In the genomic region with DNA sequence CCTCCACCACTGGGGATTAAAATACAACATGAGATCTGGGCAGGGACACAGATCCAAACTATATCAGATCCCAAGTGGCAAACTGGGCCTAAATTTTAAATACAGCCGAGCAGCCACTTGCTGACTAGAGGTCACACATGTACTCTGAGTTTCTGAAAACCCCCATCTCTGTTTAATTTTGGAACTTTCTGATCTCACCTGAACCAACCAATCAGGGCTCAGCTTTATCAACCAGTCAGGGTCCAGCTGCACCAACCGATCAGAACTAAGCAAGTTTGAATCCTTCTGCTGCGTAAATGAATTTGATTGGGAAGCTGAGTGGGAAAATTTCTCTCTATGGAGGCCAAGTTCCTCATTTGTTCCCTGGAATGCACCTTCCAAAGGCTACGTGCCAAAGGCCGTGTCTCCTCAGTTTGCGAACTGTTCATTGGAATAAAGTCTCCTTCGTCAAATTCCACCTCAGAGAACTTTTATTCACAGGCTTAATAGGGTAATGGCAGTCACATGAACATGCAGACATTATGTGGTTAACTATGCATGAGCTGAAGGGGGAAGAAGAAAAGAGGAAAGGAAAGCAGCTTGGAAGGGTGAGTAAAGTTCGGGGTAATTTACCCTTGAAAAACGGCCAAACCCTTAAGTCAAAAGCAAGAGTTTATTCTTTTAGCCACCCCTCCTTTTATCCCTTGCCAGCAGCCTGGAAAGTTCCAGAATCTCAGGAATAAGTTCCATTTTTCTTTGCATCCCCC, we compare ENCODE assay signal across 12 cellular contexts. TPM values are rescaled to one million over a fixed set of nuclear protein-coding genes. Genes with fewer than 3 reads are reported as not detected.
DNase-seq lines count a peak whose midpoint lies in the region; ATAC-seq, FAIRE-seq and TF ChIP-seq lines count a peak whose summit lies in the region.
"Had no signal": no experiment of that assay in that cellular context is flagged by ENCODE, and none has a peak within 500 bp of the region (broad histone marks: within the 10 kb centered on the region; RNA-seq: fewer than 3 reads in every experiment).

No MANE protein-coding gene starts in this region.

- H3K4me1 ChIP-seq in DOHH2 (ENCODE audit: control insufficient read depth, low read length), result peaks cover 98% of the 10 kb centered on the region
- no peaks in the 10 kb centered on the region for H3K4me1 ChIP-seq in K562 (replicated peaks in 1 of 2; ENCODE audit: control insufficient read depth in 2 of 2, insufficient read depth in 2 of 2, low read length in 2 of 2)
- peaks cover 12% of the 10 kb centered on the region for H3K4me1 ChIP-seq in neuron (ENCODE audit: insufficient read depth, low read length)

- in situ Hi-C loops in K562 (cut with MboI), result no loop called here

- TF ChIP-seq RAD21 in K562 (CRISPR knock-in tag; conservative IDR thresholded peaks at IDR 0.05 in 1 of 2, IDR thresholded peaks at IDR 0.05 in 1 of 2), result no peak

- H4K20me1 ChIP-seq in DOHH2 (ENCODE audit: control insufficient read depth, insufficient read depth, low read depth, low read length), result peaks cover 3% of the 10 kb centered on the region; the same call in 1 of the 2 replicates
- H4K20me1 ChIP-seq in K562 (replicated peaks; ENCODE audit: control insufficient read depth, insufficient read depth, low read length), result no peaks in the 10 kb centered on the region; the same call in 1 of the 2 replicates

- peaks cover 12% of the 10 kb centered on the region for H3F3A ChIP-seq in DOHH2 (ENCODE audit: control insufficient read depth, insufficient read depth)

- FAIRE-seq in K562 (lab: Jason Lieb, UNC), result no peak
- FAIRE-seq: endothelial cell of umbilical vein had no signal

- H3K9ac ChIP-seq in K562 (ENCODE audit: insufficient read depth in 1 of 2, low read depth in 2 of 2, low read length in 2 of 2), result no peak overlapping the region

- peak overlapping the region; percentile 93 for H3K4me3 ChIP-seq in DOHH2 (ENCODE audit: low read length)
- H3K4me3 ChIP-seq in K562, result no peak overlapping the region
- H3K4me3 ChIP-seq in neuron (ENCODE audit: low read length), result no peak overlapping the region

- H3K9me1 ChIP-seq in K562 (ENCODE audit: control insufficient read depth, insufficient read depth, low read length), result no peaks in the 10 kb centered on the region

- CTCF ChIA-PET in K562 (lab: Yijun Ruan, JAX; ENCODE audit: low intra/inter-chr PET ratio), result no interaction called here

- no peaks in the 10 kb centered on the region for H3K27me3 ChIP-seq in DOHH2 (ENCODE audit: control insufficient read depth, low read length)
- H3K27me3 ChIP-seq in K562 (ENCODE audit: control insufficient read depth in 2 of 2, insufficient read depth in 2 of 2, low read length in 2 of 2), result peaks cover 6 to 18% of the 10 kb centered on the region in 2 experiments; a peak in 3 of 5 replicates
- no peaks in the 10 kb centered on the region for H3K27me3 ChIP-seq in neuron (ENCODE audit: insufficient read depth, low read length)

- H3K4me2 ChIP-seq in DOHH2 (ENCODE audit: low read length), result peak overlapping the region; percentile 85
- H3K4me2 ChIP-seq in K562 (ENCODE audit: insufficient read depth, low read length), result no peak overlapping the region

- POLR2A ChIA-PET in K562 (lab: Yijun Ruan, JAX), result no interaction called here

- H3K9me2 ChIP-seq in DOHH2 (replicated peaks; ENCODE audit: control insufficient read depth, low read length), result no peaks in the 10 kb centered on the region

- H3K9me3 ChIP-seq in DOHH2 (ENCODE audit: control insufficient read depth, insufficient read depth, low read length), result no peaks in the 10 kb centered on the region
- H3K9me3 ChIP-seq in K562 (replicated peaks; ENCODE audit: control insufficient read depth, insufficient read depth, low read depth, low read length), result no peaks in the 10 kb centered on the region
- no peaks in the 10 kb centered on the region for H3K9me3 ChIP-seq in neuron (ENCODE audit: low read length)

- peak; percentile 35 for ATAC-seq in HG03442 (IDR thresholded peaks at IDR 0.05; ENCODE audit: unreplicated experiment)
- ATAC-seq in K562, result no peak
- ATAC-seq in GM21619 (IDR thresholded peaks at IDR 0.05; ENCODE audit: unreplicated experiment), result no peak
- ATAC-seq: HCT116 had no signal

- peak overlapping the region; percentile 92 for H3K27ac ChIP-seq in DOHH2 (ENCODE audit: low read depth, low read length)
- no peak overlapping the region for H3K27ac ChIP-seq in K562 (ENCODE audit: extremely low read depth, low read depth, low read length)
- H3K27ac ChIP-seq: VCaP had no signal

- no peak for TF ChIP-seq EP300 in K562 (IDR thresholded peaks at IDR 0.05; ENCODE audit: low read length)

- intact Hi-C loops in K562 (cut with micrococcal nuclease), result no loop called here

- no peak for TF ChIP-seq POLR2A in K562 (conservative IDR thresholded peaks at IDR 0.05)

- H3K36me3 ChIP-seq in DOHH2 (ENCODE audit: control insufficient read depth, low read length), result peaks cover 79% of the 10 kb centered on the region
- no peaks in the 10 kb centered on the region for H3K36me3 ChIP-seq in K562 (ENCODE audit: control insufficient read depth, insufficient read depth, low read length)
- no peaks in the 10 kb centered on the region for H3K36me3 ChIP-seq in neuron (ENCODE audit: insufficient read depth, low read length)

- H3K79me2 ChIP-seq in DOHH2 (ENCODE audit: control insufficient read depth, low read length) (peaks cover 96% of the 10 kb centered on the region), K562 (ENCODE audit: control insufficient read depth, insufficient read depth, low read length) (no peaks in the 10 kb centered on the region)

- no peak overlapping the region for H2AFZ ChIP-seq in K562 (ENCODE audit: low read depth, low read length)
- H2AFZ ChIP-seq in neuron (ENCODE audit: low read depth, low read length), result peak overlapping the region; percentile 38

- WGBS in K562 (ENCODE audit: insufficient coverage, low coverage, missing lambda C conversion rate), result 6% methylated on average over 9 of the region's 9 CpGs

- TF ChIP-seq CTCF in DOHH2 (IDR thresholded peaks at IDR 0.05; ENCODE audit: low read depth, low read length, poor library complexity, severe bottlenecking), result no peak
- no peak for TF ChIP-seq CTCF in K562 (IDR thresholded peaks at IDR 0.05 in 2 of 3, conservative IDR thresholded peaks at IDR 0.05 in 1 of 3; ENCODE audit: insufficient read depth in 2 of 3, low read depth in 1 of 3, low read length in 3 of 3)

- DNase-seq in K562 (ENCODE audit: extremely low read depth in 1 of 4, low spot score in 3 of 4) (no peak), NCI-H1105 treated with DMSO at 0.1 percent for 48 hours (lab: John Stamatoyannopoulos, UW) (no peak), NCI-H345 treated with DMSO at 0.1 percent for 48 hours (lab: John Stamatoyannopoulos, UW; ENCODE audit: unreplicated experiment) (no peak), retina (no peak)
- DNase-seq: NCI-H510A had no signal

- BruUV-seq in K562 (replicated peaks; lab: Mats Ljungman, UMichigan), result no TSS peak

TF ChIP-seq in K562, 482 proteins besides CTCF, POLR2A, EP300 and RAD21:
- TF ChIP-seq, protein P1, sequence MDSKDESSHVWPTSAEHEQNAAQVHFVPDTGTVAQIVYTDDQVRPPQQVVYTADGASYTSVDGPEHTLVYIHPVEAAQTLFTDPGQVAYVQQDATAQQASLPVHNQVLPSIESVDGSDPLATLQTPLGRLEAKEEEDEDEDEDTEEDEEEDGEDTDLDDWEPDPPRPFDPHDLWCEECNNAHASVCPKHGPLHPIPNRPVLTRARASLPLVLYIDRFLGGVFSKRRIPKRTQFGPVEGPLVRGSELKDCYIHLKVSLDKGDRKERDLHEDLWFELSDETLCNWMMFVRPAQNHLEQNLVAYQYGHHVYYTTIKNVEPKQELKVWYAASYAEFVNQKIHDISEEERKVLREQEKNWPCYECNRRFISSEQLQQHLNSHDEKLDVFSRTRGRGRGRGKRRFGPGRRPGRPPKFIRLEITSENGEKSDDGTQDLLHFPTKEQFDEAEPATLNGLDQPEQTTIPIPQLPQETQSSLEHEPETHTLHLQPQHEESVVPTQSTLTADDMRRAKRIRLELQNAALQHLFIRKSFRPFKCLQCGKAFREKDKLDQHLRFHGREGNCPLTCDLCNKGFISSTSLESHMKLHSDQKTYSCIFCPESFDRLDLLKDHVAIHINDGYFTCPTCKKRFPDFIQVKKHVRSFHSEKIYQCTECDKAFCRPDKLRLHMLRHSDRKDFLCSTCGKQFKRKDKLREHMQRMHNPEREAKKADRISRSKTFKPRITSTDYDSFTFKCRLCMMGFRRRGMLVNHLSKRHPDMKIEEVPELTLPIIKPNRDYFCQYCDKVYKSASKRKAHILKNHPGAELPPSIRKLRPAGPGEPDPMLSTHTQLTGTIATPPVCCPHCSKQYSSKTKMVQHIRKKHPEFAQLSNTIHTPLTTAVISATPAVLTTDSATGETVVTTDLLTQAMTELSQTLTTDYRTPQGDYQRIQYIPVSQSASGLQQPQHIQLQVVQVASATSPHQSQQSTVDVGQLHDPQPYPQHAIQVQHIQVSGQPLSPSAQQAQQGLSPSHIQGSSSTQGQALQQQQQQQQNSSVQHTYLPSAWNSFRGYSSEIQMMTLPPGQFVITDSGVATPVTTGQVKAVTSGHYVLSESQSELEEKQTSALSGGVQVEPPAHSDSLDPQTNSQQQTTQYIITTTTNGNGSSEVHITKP (IDR thresholded peaks at IDR 0.05; ENCODE audit: partially characterized antibody), result peak; percentile 11
- TF ChIP-seq ZBTB1 (CRISPR knock-in tag; IDR thresholded peaks at IDR 0.05; ENCODE audit: borderline replicate concordance, low read depth) (no peak), U2AF2 (optimal IDR thresholded peaks at IDR 0.05; ENCODE audit: low read depth, low read length) (no peak), ZNF124 (CRISPR knock-in tag; IDR thresholded peaks at IDR 0.05) (no peak)

RNA-seq across cellular contexts. Expression of a gene that starts 3.7 kb away (rescaled TPM):
- not detected in 2 replicates for total RNA-seq in K562 (2011; cell fraction: chromatin; rRNA removed; ENCODE audit: low replicate concordance)
- not detected in 2 replicates for total RNA-seq in K562 (2011; cell fraction: nucleolus; rRNA removed)
- not detected in 2 replicates for total RNA-seq in K562 (2011; cell fraction: nucleoplasm; rRNA removed)
- total RNA-seq in K562 (2014; rRNA removed) (not detected in 2 replicates), K562 (2014; rRNA removed; fragmentation: Illumina TruSeq; extraction: Trizol) (not detected in 2 replicates), K562 (2015; rRNA removed; fragmentation: Illumina TruSeq; extraction: Trizol) (0.04 and 0.07 TPM in 2 replicates), K562 (2021) (not detected in 2 replicates)
- polyA plus RNA-seq in K562 (2011; rRNA removed) (not detected in 2 replicates), K562 (2014; fragmentation: Illumina TruSeq; extraction: Trizol) (0.01 TPM in 1 of 2 replicates, not detected in the other), K562 (2014; fragmentation: Nextera tagmentation; extraction: Ambion mirVana) (not detected), K562 (2014; rRNA removed) (not detected in 2 replicates)
- polyA plus RNA-seq in K562 (2011; cell fraction: cytosol; rRNA removed), result not detected in 2 replicates
- not detected in 2 replicates for polyA plus RNA-seq in K562 (2011; cell fraction: nucleus; rRNA removed)
- 0.03 and 0.04 TPM in 2 replicates for polyA plus RNA-seq in K562 (2012)
- polyA minus RNA-seq in K562 (2011; rRNA and poly(A)+ RNA removed), result not detected in 2 replicates
- polyA minus RNA-seq in K562 (2011; cell fraction: cytosol; rRNA and poly(A)+ RNA removed), result not detected in 2 replicates
- polyA minus RNA-seq in K562 (2011; cell fraction: nucleus; rRNA and poly(A)+ RNA removed), result not detected in 2 replicates
- total RNA-seq: endothelial cell of umbilical vein had no signal
- polyA plus RNA-seq: endothelial cell of umbilical vein had no signal
